In genomic region chr19:35718345-35719041, GRCh38 we compare ENCODE assay signal across 8 cellular contexts. TPM values are rescaled to one million over a fixed set of nuclear protein-coding genes. Genes with fewer than 3 reads are reported as not detected.
DNase-seq lines count a peak whose midpoint lies in the region; ATAC-seq lines count a peak whose summit lies in the region.

No MANE protein-coding gene starts in this region.

- peak; percentile 4 for ATAC-seq in HG02970 (IDR thresholded peaks at IDR 0.05; ENCODE audit: low FRiP score, unreplicated experiment)
- ATAC-seq in activated CD4-positive, CD25-positive, alpha-beta regulatory T cell treated with anti-CD3 and anti-CD28 coated beads, Interleukin-2, amount 50 U/mL, for 24 hours: peak; percentile 1
- peak; percentile 19 for ATAC-seq in stimulated activated naive CD8-positive, alpha-beta T cell treated with anti-CD3 and anti-CD28 coated beads, Interleukin-15, amount 100 ng/mL, for 72 hours

- H3K27me3 Mint-ChIP-seq in dendritic cell treated with granulocyte-macrophage colony-stimulating factor and Interleukin-4, amounts not matched to agents 40 ng/mL and 50 ng/mL, for 4 days: peaks cover 15% of the 10 kb centered on the region
- no peaks in the 10 kb centered on the region for H3K27me3 Mint-ChIP-seq in stimulated activated naive CD8-positive, alpha-beta T cell treated with anti-CD3 and anti-CD28 coated beads, Interleukin-15, amount 100 ng/mL, for 72 hours

- no peaks in the 10 kb centered on the region for H3K9me3 Mint-ChIP-seq in dendritic cell treated with granulocyte-macrophage colony-stimulating factor and Interleukin-4, amounts not matched to agents 40 ng/mL and 50 ng/mL, for 4 days
- no peaks in the 10 kb centered on the region for H3K9me3 Mint-ChIP-seq in stimulated activated naive CD8-positive, alpha-beta T cell treated with anti-CD3 and anti-CD28 coated beads, Interleukin-15, amount 100 ng/mL, for 72 hours

- DNase-seq in EL: peak; percentile 30
- peak; percentile 29 to 34 for DNase-seq in lung microvascular endothelial cell (ENCODE audit: low read depth in 2 of 2)
- DNase-seq in stimulated activated naive CD8-positive, alpha-beta T cell treated with anti-CD3 and anti-CD28 coated beads, Interleukin-15, amount 100 ng/mL, for 72 hours: peak; percentile 72 to 77
- DNase-seq in NCI-H1048 (lab: John Stamatoyannopoulos, UW): no peak
- no peak for DNase-seq in ureter (ENCODE audit: low spot score)

- H3K4me3 Mint-ChIP-seq in dendritic cell treated with granulocyte-macrophage colony-stimulating factor and Interleukin-4, amounts not matched to agents 40 ng/mL and 50 ng/mL, for 4 days: peak overlapping the region; percentile 81
- peak overlapping the region; percentile 91 to 94 for H3K4me3 Mint-ChIP-seq in stimulated activated naive CD8-positive, alpha-beta T cell treated with anti-CD3 and anti-CD28 coated beads, Interleukin-15, amount 100 ng/mL, for 72 hours

- H3K27ac Mint-ChIP-seq in dendritic cell treated with granulocyte-macrophage colony-stimulating factor and Interleukin-4, amounts not matched to agents 40 ng/mL and 50 ng/mL, for 4 days: peak overlapping the region; percentile 66
- peak overlapping the region; percentile 93 to 95 for H3K27ac Mint-ChIP-seq in stimulated activated naive CD8-positive, alpha-beta T cell treated with anti-CD3 and anti-CD28 coated beads, Interleukin-15, amount 100 ng/mL, for 72 hours

- H3K36me3 Mint-ChIP-seq in dendritic cell treated with granulocyte-macrophage colony-stimulating factor and Interleukin-4, amounts not matched to agents 40 ng/mL and 50 ng/mL, for 4 days (ENCODE audit: low read depth): peaks cover 50% of the 10 kb centered on the region

- peaks cover 54% of the 10 kb centered on the region for H3K4me1 Mint-ChIP-seq in dendritic cell treated with granulocyte-macrophage colony-stimulating factor and Interleukin-4, amounts not matched to agents 40 ng/mL and 50 ng/mL, for 4 days (ENCODE audit: low read depth)
- peaks cover 64% of the 10 kb centered on the region for H3K4me1 Mint-ChIP-seq in stimulated activated naive CD8-positive, alpha-beta T cell treated with anti-CD3 and anti-CD28 coated beads, Interleukin-15, amount 100 ng/mL, for 72 hours

- intact Hi-C loops in dendritic cell treated with granulocyte-macrophage colony-stimulating factor and Interleukin-4, amounts not matched to agents 40 ng/mL and 50 ng/mL, for 4 days (cut with micrococcal nuclease): no loop called here

RNA-seq across cellular contexts. Expression of gene KMT2B, which starts 0.7 kb away (rescaled TPM):
- total RNA-seq in lung microvascular endothelial cell (3.1 and 4.0 TPM in 2 replicates), ureter (43.7 TPM)

RNA-seq across cellular contexts. Expression of gene ZBTB32, which starts 14.1 kb away (rescaled TPM):
- total RNA-seq in lung microvascular endothelial cell: not detected in 2 replicates
- not detected for total RNA-seq in ureter

RNA-seq across cellular contexts. Expression of gene IGFLR1, which starts 23.8 kb away (rescaled TPM):
- total RNA-seq in lung microvascular endothelial cell (0.20 and 1.1 TPM in 2 replicates), ureter (14.7 TPM)

RNA-seq across cellular contexts. Expression of gene U2AF1L4, which starts 26.7 kb away (rescaled TPM):
- total RNA-seq in lung microvascular endothelial cell (1.1 and 4.0 TPM in 2 replicates), ureter (32.9 TPM)

RNA-seq across cellular contexts. Expression of gene PSENEN, which starts 27.0 kb away (rescaled TPM):
- total RNA-seq in lung microvascular endothelial cell (16.5 and 16.6 TPM in 2 replicates), ureter (81.1 TPM)

Comparison
In these comparisons a context has a peak if more than half of its experiments do, and no peak if none do; other contexts are left out.
1. DNase-seq: peak in EL (single experiment), lung microvascular endothelial cell (2 of 2) and stimulated activated naive CD8-positive, alpha-beta T cell treated with anti-CD3 and anti-CD28 coated beads, Interleukin-15, amount 100 ng/mL, for 72 hours (2 of 2); none in NCI-H1048 (single experiment) and ureter (single experiment).
2. Peak in every context shown above with its lines, with median percentiles within 50 percentile points of each other: ATAC-seq.